11 cellular contexts compared by ENCODE assay signal in the genomic region with DNA sequence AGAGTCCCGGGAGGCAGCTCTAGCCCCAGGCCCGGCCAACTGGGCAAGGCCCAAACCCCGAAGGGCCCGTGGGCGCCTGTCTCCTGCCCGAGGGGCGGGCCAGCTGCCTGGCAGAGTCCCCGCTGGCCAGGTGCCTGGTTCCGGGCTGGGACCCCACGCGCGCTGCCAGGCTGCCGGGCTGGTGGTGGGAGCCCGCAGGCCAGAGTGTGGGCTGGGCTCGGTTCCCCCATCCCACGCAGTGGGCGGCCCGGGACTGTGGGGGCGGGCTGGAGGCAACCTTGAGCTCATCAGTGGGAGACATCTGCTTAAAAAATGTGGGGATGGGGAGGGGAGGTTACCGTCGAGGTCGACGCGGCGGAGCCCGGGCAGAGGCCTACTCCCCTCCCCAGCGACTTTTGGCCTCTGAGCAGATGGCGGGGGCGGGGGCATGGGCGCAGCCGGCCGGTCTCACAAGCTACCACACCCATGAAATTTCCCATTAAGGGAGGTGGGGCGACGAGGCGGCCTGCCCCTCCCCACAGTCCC.
A peak's percentile ranks its signal among the peaks of the same experiment; 100 is the strongest.
DNase-seq lines count a peak whose midpoint lies in the region; ATAC-seq, FAIRE-seq and TF ChIP-seq lines count a peak whose summit lies in the region.
"Had no signal": no experiment of that assay in that cellular context is flagged by ENCODE, and none has a peak within 500 bp of the region (broad histone marks: within the 10 kb centered on the region; RNA-seq: fewer than 3 reads in every experiment).

No MANE protein-coding gene starts in this region.

- TF ChIP-seq EP300 in H1 (IDR thresholded peaks at IDR 0.05; ENCODE audit: borderline replicate concordance in 1 of 2, low read depth in 2 of 2, low read length in 2 of 2) (no peak), SK-N-SH (IDR thresholded peaks at IDR 0.05; ENCODE audit: borderline replicate concordance in 1 of 2, low read depth in 1 of 2, low read length in 1 of 2) (no peak)

- TF ChIP-seq POLR2A in H1 (IDR thresholded peaks at IDR 0.05; ENCODE audit: control extremely low read depth in 1 of 2, low read depth in 2 of 2, low read length in 2 of 2) = no peak

- H3K23me2 ChIP-seq in H1 (ENCODE audit: low read depth, low read length) = peaks cover 6% of the 10 kb centered on the region

- POLR2A ChIA-PET in H1 (lab: Charles Lee; ENCODE audit: partially characterized antibody) (interaction anchor here (0.9 to 2.3 kb wide), 10 partner anchors 11 to 179 kb away, joined by 3 to 9 read pairs (median 4); a partner anchor contains a TSS), SK-N-SH (lab: Yijun Ruan, JAX) (no interaction called here)
- POLR2A ChIA-PET in activated CD4-positive, alpha-beta memory T cell treated with anti-CD3 and anti-CD28 coated beads, Interleukin-2, amount 10 ng/mL, durations not matched to agents 7 days and 5 days (lab: Charles Lee) = no interaction called here

- H3K4me3 ChIP-seq in H1 (ENCODE audit: extremely low read depth in 1 of 4, insufficient read depth in 2 of 4, low read depth in 3 of 4, low read length in 4 of 4) (peak overlapping the region in 1 of 4 experiments; percentile 50; a peak in 2 of 8 replicates), mesenchymal stem cell (ENCODE audit: insufficient read depth in 1 of 2, low read depth in 1 of 2, low read length in 2 of 2) (peak overlapping the region in 1 of 2 experiments; percentile 40), tibial artery (peak overlapping the region; percentile 8 to 39), SK-N-SH (ENCODE audit: low read depth in 2 of 2, low read length in 1 of 2) (no peak overlapping the region)

- H3K9me2 ChIP-seq in SK-N-SH = no peaks in the 10 kb centered on the region

- H3K4me1 ChIP-seq in H1 (replicated peaks in 1 of 4; ENCODE audit: control insufficient read depth in 3 of 4, insufficient read depth in 4 of 4, low read length in 3 of 4) = peaks cover 14 to 47% (median 35%) of the 10 kb centered on the region in 4 experiments
- peaks cover 13% of the 10 kb centered on the region for H3K4me1 ChIP-seq in mesenchymal stem cell (ENCODE audit: control insufficient read depth, insufficient read depth, low read depth, low read length)
- H3K4me1 ChIP-seq in tibial artery = peaks cover 0 to 24% (median 23%) of the 10 kb centered on the region in 4 donors
- H3K4me1 ChIP-seq in SK-N-SH (ENCODE audit: control insufficient read depth in 1 of 2, insufficient read depth in 2 of 2, low read depth in 1 of 2, low read length in 1 of 2) = peaks cover 0 to 13% of the 10 kb centered on the region in 2 experiments; a peak in 1 of 4 replicates

- H3K27me3 ChIP-seq in H1 (replicated peaks in 1 of 4; ENCODE audit: control insufficient read depth in 3 of 4, extremely low read depth in 1 of 4, insufficient read depth in 3 of 4, low read length in 3 of 4) (peaks cover 0 to 7% (median 0%) of the 10 kb centered on the region in 4 experiments; a peak in 3 of 7 replicates), mesenchymal stem cell (ENCODE audit: control insufficient read depth in 1 of 2, insufficient read depth in 1 of 2, low read length in 2 of 2) (peaks cover 0 to 7% of the 10 kb centered on the region in 2 experiments), tibial artery (no peaks in the 10 kb centered on the region), SK-N-SH (ENCODE audit: insufficient read depth) (no peaks in the 10 kb centered on the region)

- no peak overlapping the region for H3K23ac ChIP-seq in H1 (ENCODE audit: insufficient read length)
- H3K23ac ChIP-seq in mesenchymal stem cell (ENCODE audit: low read length in 2 of 2) = no peak overlapping the region

- H3K9ac ChIP-seq in H1 (replicated peaks in 1 of 4; ENCODE audit: extremely low read depth in 1 of 4, low read depth in 3 of 4, low read length in 3 of 4) = no peak overlapping the region
- H3K9ac ChIP-seq in mesenchymal stem cell (ENCODE audit: low read length) = peak overlapping the region; percentile 69
- no peak overlapping the region for H3K9ac ChIP-seq in SK-N-SH

- H2BK12ac ChIP-seq in H1 (ENCODE audit: low read depth, low read length) = 0 out of 2 replicates have a peak overlapping the region, but pooled peaks have one; percentile 17
- H2BK12ac ChIP-seq in mesenchymal stem cell (ENCODE audit: low read length in 2 of 2) = peak overlapping the region in 1 of 2 experiments; percentile 6

- FAIRE-seq in H1 (lab: Jason Lieb, UNC) (no peak), urothelium cell line (lab: Jason Lieb, UNC) (no peak)

- H3K79me2 ChIP-seq in H1 (ENCODE audit: control insufficient read depth in 1 of 2, insufficient read depth in 2 of 2, low read length in 2 of 2) = no peaks in the 10 kb centered on the region
- H3K79me2 ChIP-seq in SK-N-SH (ENCODE audit: insufficient read depth) = no peaks in the 10 kb centered on the region

- H3K79me1 ChIP-seq in H1 (ENCODE audit: low read depth, low read length) (no peaks in the 10 kb centered on the region; the same call in 1 of the 2 replicates), mesenchymal stem cell (replicated peaks; ENCODE audit: low read length, poor library complexity, severe bottlenecking) (peaks cover 1% of the 10 kb centered on the region)

- H4K8ac ChIP-seq in H1 (ENCODE audit: extremely low read depth, insufficient read depth, low read length) (no peak overlapping the region; the same call in none of the 2 replicates), mesenchymal stem cell (ENCODE audit: low read length) (peak overlapping the region; percentile 65)

- peak overlapping the region; percentile 18 for H4K5ac ChIP-seq in H1 (ENCODE audit: insufficient read length, low read depth, low read length)

- no peak for TF ChIP-seq RAD21 in H1 (IDR thresholded peaks at IDR 0.05 in 1 of 2, conservative IDR thresholded peaks at IDR 0.05 in 1 of 2; ENCODE audit: low read depth in 2 of 2, low read length in 2 of 2)
- TF ChIP-seq RAD21 in SK-N-SH (IDR thresholded peaks at IDR 0.05; ENCODE audit: low read length) = no peak

- no peaks in the 10 kb centered on the region for H3K27me3 Mint-ChIP-seq in activated CD4-positive, alpha-beta memory T cell treated with anti-CD3 and anti-CD28 coated beads, Interleukin-2, amount 10 ng/mL, durations not matched to agents 7 days and 5 days
- H3K27me3 Mint-ChIP-seq: activated CD8-positive, alpha-beta T cell treated with anti-CD3 and anti-CD28 coated beads for 36 hours had no signal

- peak overlapping the region; percentile 68 to 83 for H3K4me2 ChIP-seq in H1 (ENCODE audit: insufficient read depth in 1 of 2, low read depth in 2 of 2, low read length in 2 of 2)
- H3K4me2 ChIP-seq in mesenchymal stem cell (ENCODE audit: low read length, poor library complexity, severe bottlenecking) = no peak overlapping the region
- H3K4me2 ChIP-seq in SK-N-SH = no peak overlapping the region

- peak; percentile 92 for DNase-seq in NCI-H2171 (lab: John Stamatoyannopoulos, UW)
- peak; percentile 74 to 82 for DNase-seq in H1 (ENCODE audit: low read depth in 1 of 2, low spot score in 2 of 2)
- no peak for DNase-seq in mesenchymal stem cell
- DNase-seq in tibial artery = no peak
- no peak for DNase-seq in urothelium cell line (ENCODE audit: low spot score)
- no peak for DNase-seq in SK-N-SH
- DNase-seq in activated CD4-positive, alpha-beta memory T cell treated with anti-CD3 and anti-CD28 coated beads, Interleukin-2, amount 10 ng/mL, durations not matched to agents 7 days and 5 days = no peak
- DNase-seq: activated CD8-positive, alpha-beta T cell treated with anti-CD3 and anti-CD28 coated beads for 36 hours; kidney glomerular epithelial cell; stimulated activated CD4-positive, alpha-beta T cell treated with anti-CD3 and anti-CD28 coated beads, Interleukin-4, amount 100 ng/mL, for 24 hours had no signal

- no peak for TF ChIP-seq CTCF in H1 (IDR thresholded peaks at IDR 0.05; ENCODE audit: control extremely low read depth in 1 of 3, insufficient read depth in 1 of 3, low read depth in 1 of 3, low read length in 3 of 3)
- no peak for TF ChIP-seq CTCF in tibial artery (IDR thresholded peaks at IDR 0.05)
- no peak for TF ChIP-seq CTCF in SK-N-SH (IDR thresholded peaks at IDR 0.05)

- H2BK5ac ChIP-seq in H1 (ENCODE audit: low read depth, low read length) = peak overlapping the region; percentile 55; the same call in 1 of the 2 replicates
- H2BK5ac ChIP-seq in mesenchymal stem cell (ENCODE audit: low read depth, low read length, poor library complexity, severe bottlenecking) = no peak overlapping the region

- H3K4me3 Mint-ChIP-seq in activated CD4-positive, alpha-beta memory T cell treated with anti-CD3 and anti-CD28 coated beads, Interleukin-2, amount 10 ng/mL, durations not matched to agents 7 days and 5 days = no peak overlapping the region
- H3K4me3 Mint-ChIP-seq: activated CD8-positive, alpha-beta T cell treated with anti-CD3 and anti-CD28 coated beads for 36 hours had no signal

- H4K20me1 ChIP-seq in H1 (replicated peaks in 1 of 2; ENCODE audit: control insufficient read depth in 1 of 2, insufficient read depth in 2 of 2, low read length in 2 of 2) (peaks cover 0 to 4% of the 10 kb centered on the region in 2 experiments), SK-N-SH (ENCODE audit: insufficient read depth) (no peaks in the 10 kb centered on the region)

- H3K18ac ChIP-seq in H1 (ENCODE audit: extremely low read depth, low read length) (peak overlapping the region; percentile 75), mesenchymal stem cell (ENCODE audit: low read depth in 1 of 2, low read length in 2 of 2) (peak overlapping the region in 1 of 2 experiments; percentile 25)

- H3K9me3 ChIP-seq in H1 (ENCODE audit: insufficient read depth in 2 of 2, low read depth in 1 of 2, low read length in 1 of 2) (no peaks in the 10 kb centered on the region), mesenchymal stem cell (ENCODE audit: control insufficient read depth, low read length) (no peaks in the 10 kb centered on the region), tibial artery (no peaks in the 10 kb centered on the region), SK-N-SH (no peaks in the 10 kb centered on the region)

- 25% methylated on average over 26 of the region's 35 CpGs; no CpG with 5 or more reads in 1 of the 2 experiments for WGBS in H1 (ENCODE audit: extremely low coverage in 1 of 2, insufficient coverage in 1 of 2, insufficient read length in 1 of 2, insufficient replicate concordance in 2 of 2, low coverage in 1 of 2, low lambda C conversion rate in 2 of 2, missing lambda C conversion rate in 1 of 2), 2 experiments
- 56% methylated on average over 27 of the region's 35 CpGs for WGBS in mesenchymal stem cell
- 88% methylated on average over 16 of the region's 35 CpGs for WGBS in SK-N-SH (ENCODE audit: low lambda C conversion rate)

- H2BK20ac ChIP-seq in H1 (ENCODE audit: low read length) = no peak overlapping the region

- H3K56ac ChIP-seq in H1 (replicated peaks; ENCODE audit: insufficient read length, low read depth, low read length) = peak overlapping the region; percentile 35

- H3K36me3 Mint-ChIP-seq in activated CD4-positive, alpha-beta memory T cell treated with anti-CD3 and anti-CD28 coated beads, Interleukin-2, amount 10 ng/mL, durations not matched to agents 7 days and 5 days (ENCODE audit: low read depth) = no peaks in the 10 kb centered on the region

- no peaks in the 10 kb centered on the region for H3K4me1 Mint-ChIP-seq in activated CD4-positive, alpha-beta memory T cell treated with anti-CD3 and anti-CD28 coated beads, Interleukin-2, amount 10 ng/mL, durations not matched to agents 7 days and 5 days

- H3K14ac ChIP-seq in H1 (ENCODE audit: insufficient read length) = no peak overlapping the region
- H3K14ac ChIP-seq in mesenchymal stem cell (ENCODE audit: low read length in 2 of 2) = no peak overlapping the region

- no peak for ATAC-seq in GM21723 (IDR thresholded peaks at IDR 0.05; ENCODE audit: unreplicated experiment)
- ATAC-seq: activated CD8-positive, alpha-beta T cell treated with anti-CD3 and anti-CD28 coated beads for 36 hours had no signal

- peak overlapping the region; percentile 21; the same call in 1 of the 2 replicates for H3K27ac ChIP-seq in H1 (ENCODE audit: low read depth, low read length)
- H3K27ac ChIP-seq in mesenchymal stem cell (ENCODE audit: low read length, poor library complexity, severe bottlenecking) = no peak overlapping the region
- peak overlapping the region; percentile 73 to 74 for H3K27ac ChIP-seq in tibial artery
- no peak overlapping the region for H3K27ac ChIP-seq in SK-N-SH (ENCODE audit: low read depth in 2 of 2, low read length in 1 of 2)

- H2BK120ac ChIP-seq in H1 (replicated peaks; ENCODE audit: low read depth, low read length) = peak overlapping the region; percentile 16
- peak overlapping the region; percentile 11 for H2BK120ac ChIP-seq in mesenchymal stem cell (ENCODE audit: low read depth, low read length)

- peak overlapping the region; percentile 82 for H3K4ac ChIP-seq in H1 (replicated peaks; ENCODE audit: insufficient read length, low read depth, low read length)
- no peak overlapping the region for H3K4ac ChIP-seq in mesenchymal stem cell (ENCODE audit: low read depth in 1 of 2, low read length in 2 of 2)

- intact Hi-C loops in tibial artery (cut with DNase I; ENCODE audit: low total_unique reads) = no loop called here

- H3K9me3 Mint-ChIP-seq in activated CD4-positive, alpha-beta memory T cell treated with anti-CD3 and anti-CD28 coated beads, Interleukin-2, amount 10 ng/mL, durations not matched to agents 7 days and 5 days = no peaks in the 10 kb centered on the region
- H3K9me3 Mint-ChIP-seq: activated CD8-positive, alpha-beta T cell treated with anti-CD3 and anti-CD28 coated beads for 36 hours had no signal

- no peak overlapping the region for H3K27ac Mint-ChIP-seq in activated CD4-positive, alpha-beta memory T cell treated with anti-CD3 and anti-CD28 coated beads, Interleukin-2, amount 10 ng/mL, durations not matched to agents 7 days and 5 days
- H3K27ac Mint-ChIP-seq: activated CD8-positive, alpha-beta T cell treated with anti-CD3 and anti-CD28 coated beads for 36 hours had no signal

- H2BK15ac ChIP-seq in H1 (ENCODE audit: low read length) (no peak overlapping the region), mesenchymal stem cell (ENCODE audit: low read depth, poor library complexity, severe bottlenecking) (peak overlapping the region; percentile 73)

- no peak overlapping the region for H2AFZ ChIP-seq in H1 (ENCODE audit: low read length)
- no peak overlapping the region for H2AFZ ChIP-seq in mesenchymal stem cell (ENCODE audit: low read depth, low read length)
- H2AFZ ChIP-seq in SK-N-SH (ENCODE audit: low read depth) = no peak overlapping the region

- H3K36me3 ChIP-seq in H1 (ENCODE audit: control insufficient read depth in 2 of 4, insufficient read depth in 4 of 4, low read length in 3 of 4) = no peaks in the 10 kb centered on the region
- H3K36me3 ChIP-seq in mesenchymal stem cell (ENCODE audit: control insufficient read depth in 1 of 2, insufficient read depth in 2 of 2, low read depth in 1 of 2, low read length in 2 of 2) = peaks cover 0 to 22% of the 10 kb centered on the region in 2 experiments
- H3K36me3 ChIP-seq in tibial artery = peaks cover 0 to 10% (median 5%) of the 10 kb centered on the region in 3 donors
- no peaks in the 10 kb centered on the region for H3K36me3 ChIP-seq in SK-N-SH (replicated peaks in 1 of 2; ENCODE audit: control insufficient read depth in 1 of 2, insufficient read depth in 2 of 2, low read length in 1 of 2)

- H4K91ac ChIP-seq in H1 (replicated peaks; ENCODE audit: insufficient read length, low read length) = peak overlapping the region; percentile 61
- peak overlapping the region; percentile 77 for H4K91ac ChIP-seq in mesenchymal stem cell (ENCODE audit: low read length)

- no peaks in the 10 kb centered on the region for H3F3A ChIP-seq in SK-N-SH (replicated peaks; ENCODE audit: insufficient read depth)

- H2AK5ac ChIP-seq in H1 (ENCODE audit: low read depth, low read length) (no peak overlapping the region), mesenchymal stem cell (ENCODE audit: low read length, severe bottlenecking) (no peak overlapping the region)

- CTCF ChIA-PET in H1 (lab: Charles Lee; ENCODE audit: partially characterized antibody) = interaction anchor here (0.7 to 8.4 kb wide), 28 partner anchors 8 to 324 kb away, joined by 3 to 123 read pairs (median 5); a partner anchor contains a TSS
- CTCF ChIA-PET in SK-N-SH (lab: Yijun Ruan, JAX) = interaction anchor here (1.0 to 5.6 kb wide), 9 partner anchors 8 to 174 kb away, joined by 3 to 23 read pairs (median 3); no protein-coding TSS in a partner anchor
- CTCF ChIA-PET in activated CD4-positive, alpha-beta memory T cell treated with anti-CD3 and anti-CD28 coated beads, Interleukin-2, amount 10 ng/mL, durations not matched to agents 7 days and 5 days (lab: Charles Lee) = interaction anchor here (1.3 kb wide), 1 partner anchor 16 kb away, joined by 4 read pairs; no protein-coding TSS in a partner anchor

Comparison
In these comparisons a context has a peak if more than half of its experiments do, and no peak if none do; other contexts are left out.
1. DNase-seq: peak in NCI-H2171 (single experiment) and H1 (2 of 2); none in mesenchymal stem cell (single experiment), tibial artery (0 of 2), urothelium cell line (single experiment), SK-N-SH (single experiment) and activated CD4-positive, alpha-beta memory T cell treated with anti-CD3 and anti-CD28 coated beads, Interleukin-2, amount 10 ng/mL, durations not matched to agents 7 days and 5 days (single experiment).
2. H3K27ac ChIP-seq: peak in H1 (single experiment) and tibial artery (2 of 2); none in mesenchymal stem cell (single experiment) and SK-N-SH (0 of 2).
3. H3K4me2 ChIP-seq: peak in H1 (2 of 2); none in mesenchymal stem cell (single experiment) and SK-N-SH (single experiment).
4. H3K4me3 ChIP-seq: peak in tibial artery (2 of 2); none in SK-N-SH (0 of 2).